ENCODE assay signal across 1 cellular context in genomic region chr1:235503333-235504121, GRCh38.
TF ChIP-seq lines count a peak whose summit lies in the region.

No MANE protein-coding gene starts in this region.

TF ChIP-seq in HepG2, 621 proteins besides CTCF, POLR2A, EP300 and RAD21 (continued from another document):
- TF ChIP-seq ZBTB39 (CRISPR knock-in tag; IDR thresholded peaks at IDR 0.05) = no peak
- TF ChIP-seq ZSCAN25 (CRISPR knock-in tag; IDR thresholded peaks at IDR 0.05) = 0 out of 2 replicates have a peak, but pooled peaks have one; percentile 4
- TF ChIP-seq, protein P1, sequence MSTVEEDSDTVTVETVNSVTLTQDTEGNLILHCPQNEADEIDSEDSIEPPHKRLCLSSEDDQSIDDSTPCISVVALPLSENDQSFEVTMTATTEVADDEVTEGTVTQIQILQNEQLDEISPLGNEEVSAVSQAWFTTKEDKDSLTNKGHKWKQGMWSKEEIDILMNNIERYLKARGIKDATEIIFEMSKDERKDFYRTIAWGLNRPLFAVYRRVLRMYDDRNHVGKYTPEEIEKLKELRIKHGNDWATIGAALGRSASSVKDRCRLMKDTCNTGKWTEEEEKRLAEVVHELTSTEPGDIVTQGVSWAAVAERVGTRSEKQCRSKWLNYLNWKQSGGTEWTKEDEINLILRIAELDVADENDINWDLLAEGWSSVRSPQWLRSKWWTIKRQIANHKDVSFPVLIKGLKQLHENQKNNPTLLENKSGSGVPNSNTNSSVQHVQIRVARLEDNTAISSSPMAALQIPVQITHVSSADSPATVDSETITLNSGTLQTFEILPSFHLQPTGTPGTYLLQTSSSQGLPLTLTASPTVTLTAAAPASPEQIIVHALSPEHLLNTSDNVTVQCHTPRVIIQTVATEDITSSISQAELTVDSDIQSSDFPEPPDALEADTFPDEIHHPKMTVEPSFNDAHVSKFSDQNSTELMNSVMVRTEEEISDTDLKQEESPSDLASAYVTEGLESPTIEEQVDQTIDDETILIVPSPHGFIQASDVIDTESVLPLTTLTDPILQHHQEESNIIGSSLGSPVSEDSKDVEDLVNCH (CRISPR knock-in tag; IDR thresholded peaks at IDR 0.05) = 0 out of 2 replicates have a peak, but pooled peaks have one; percentile 39
- TF ChIP-seq MIXL1 (CRISPR knock-in tag; IDR thresholded peaks at IDR 0.05) = no peak
- TF ChIP-seq NAIF1 (CRISPR knock-in tag; IDR thresholded peaks at IDR 0.05; ENCODE audit: borderline replicate concordance) = 0 out of 2 replicates have a peak, but pooled peaks have one; percentile 10
- TF ChIP-seq ZNF777 (CRISPR knock-in tag; IDR thresholded peaks at IDR 0.05) = peak; percentile 65
- no peak for TF ChIP-seq RBAK (CRISPR knock-in tag; IDR thresholded peaks at IDR 0.05)
- no peak for TF ChIP-seq SMARCE1 (IDR thresholded peaks at IDR 0.05; ENCODE audit: borderline replicate concordance)
- 0 out of 2 replicates have a peak, but pooled peaks have one; percentile 27 for TF ChIP-seq ZNF383 (CRISPR knock-in tag; IDR thresholded peaks at IDR 0.05; ENCODE audit: borderline replicate concordance)
- TF ChIP-seq, protein P2, sequence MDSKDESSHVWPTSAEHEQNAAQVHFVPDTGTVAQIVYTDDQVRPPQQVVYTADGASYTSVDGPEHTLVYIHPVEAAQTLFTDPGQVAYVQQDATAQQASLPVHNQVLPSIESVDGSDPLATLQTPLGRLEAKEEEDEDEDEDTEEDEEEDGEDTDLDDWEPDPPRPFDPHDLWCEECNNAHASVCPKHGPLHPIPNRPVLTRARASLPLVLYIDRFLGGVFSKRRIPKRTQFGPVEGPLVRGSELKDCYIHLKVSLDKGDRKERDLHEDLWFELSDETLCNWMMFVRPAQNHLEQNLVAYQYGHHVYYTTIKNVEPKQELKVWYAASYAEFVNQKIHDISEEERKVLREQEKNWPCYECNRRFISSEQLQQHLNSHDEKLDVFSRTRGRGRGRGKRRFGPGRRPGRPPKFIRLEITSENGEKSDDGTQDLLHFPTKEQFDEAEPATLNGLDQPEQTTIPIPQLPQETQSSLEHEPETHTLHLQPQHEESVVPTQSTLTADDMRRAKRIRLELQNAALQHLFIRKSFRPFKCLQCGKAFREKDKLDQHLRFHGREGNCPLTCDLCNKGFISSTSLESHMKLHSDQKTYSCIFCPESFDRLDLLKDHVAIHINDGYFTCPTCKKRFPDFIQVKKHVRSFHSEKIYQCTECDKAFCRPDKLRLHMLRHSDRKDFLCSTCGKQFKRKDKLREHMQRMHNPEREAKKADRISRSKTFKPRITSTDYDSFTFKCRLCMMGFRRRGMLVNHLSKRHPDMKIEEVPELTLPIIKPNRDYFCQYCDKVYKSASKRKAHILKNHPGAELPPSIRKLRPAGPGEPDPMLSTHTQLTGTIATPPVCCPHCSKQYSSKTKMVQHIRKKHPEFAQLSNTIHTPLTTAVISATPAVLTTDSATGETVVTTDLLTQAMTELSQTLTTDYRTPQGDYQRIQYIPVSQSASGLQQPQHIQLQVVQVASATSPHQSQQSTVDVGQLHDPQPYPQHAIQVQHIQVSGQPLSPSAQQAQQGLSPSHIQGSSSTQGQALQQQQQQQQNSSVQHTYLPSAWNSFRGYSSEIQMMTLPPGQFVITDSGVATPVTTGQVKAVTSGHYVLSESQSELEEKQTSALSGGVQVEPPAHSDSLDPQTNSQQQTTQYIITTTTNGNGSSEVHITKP (CRISPR knock-in tag; IDR thresholded peaks at IDR 0.05; ENCODE audit: low read depth) = no peak
- peak; percentile 58 for TF ChIP-seq PHF8 (CRISPR knock-in tag; IDR thresholded peaks at IDR 0.05)
- 0 out of 2 replicates have a peak, but pooled peaks have one; percentile 18 for TF ChIP-seq TGIF2 (CRISPR knock-in tag; IDR thresholded peaks at IDR 0.05)
- 0 out of 2 replicates have a peak, but pooled peaks have one; percentile 15 for TF ChIP-seq RXRB (CRISPR knock-in tag; IDR thresholded peaks at IDR 0.05; ENCODE audit: borderline replicate concordance)
- TF ChIP-seq, protein P3, sequence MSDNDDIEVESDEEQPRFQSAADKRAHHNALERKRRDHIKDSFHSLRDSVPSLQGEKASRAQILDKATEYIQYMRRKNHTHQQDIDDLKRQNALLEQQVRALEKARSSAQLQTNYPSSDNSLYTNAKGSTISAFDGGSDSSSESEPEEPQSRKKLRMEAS (IDR thresholded peaks at IDR 0.05) = peak; percentile 50; the same call in 1 of the 2 replicates
- no peak for TF ChIP-seq PRMT3 (CRISPR knock-in tag; IDR thresholded peaks at IDR 0.05; ENCODE audit: borderline replicate concordance, low read depth)
- TF ChIP-seq ZNF292 (CRISPR knock-in tag; IDR thresholded peaks at IDR 0.05; ENCODE audit: borderline replicate concordance, low read depth) = peak; percentile 21; the same call in 1 of the 2 replicates
- 0 out of 2 replicates have a peak, but pooled peaks have one; percentile 21 for TF ChIP-seq MEIS2 (CRISPR knock-in tag; IDR thresholded peaks at IDR 0.05)
- no peak for TF ChIP-seq NCOA2 (CRISPR knock-in tag; IDR thresholded peaks at IDR 0.05)
- TF ChIP-seq NKX3-1 (CRISPR knock-in tag; IDR thresholded peaks at IDR 0.05) = 0 out of 2 replicates have a peak, but pooled peaks have one; percentile 36
